Comparison of ENCODE assay signal across 8 cellular contexts in the genomic region with DNA sequence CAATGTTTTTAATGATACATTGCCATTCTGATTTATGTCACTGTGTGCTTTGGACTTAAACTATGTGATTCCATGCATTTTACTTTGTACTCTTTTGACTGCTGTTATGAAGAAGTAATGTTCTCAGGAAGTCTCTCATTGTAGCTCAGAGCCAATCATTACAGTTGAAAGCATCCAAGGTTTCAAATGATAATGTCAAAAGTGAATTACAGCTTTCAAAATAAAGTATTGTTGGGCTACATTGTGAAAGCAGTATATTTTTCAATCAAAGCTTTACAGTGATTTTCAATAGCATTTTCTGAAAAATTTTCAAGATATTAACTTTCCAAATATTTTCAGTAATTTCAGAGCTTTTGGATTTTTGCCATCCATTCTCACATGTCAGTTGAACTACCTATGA.
"Had no signal": no experiment of that assay in that cellular context is flagged by ENCODE, and none has a peak within 500 bp of the region (broad histone marks: within the 10 kb centered on the region; RNA-seq: fewer than 3 reads in every experiment).

No MANE protein-coding gene starts in this region.

- FAIRE-seq: G401.6, GM12878, GM12891, GM12892, GM18507, GM19239 had no signal

- ATAC-seq: GM12878 had no signal

- H3K4me3 ChIP-seq: GM12878 had no signal

- DNase-seq: GDM1, GF-D8 had no signal
